In the genomic region with DNA sequence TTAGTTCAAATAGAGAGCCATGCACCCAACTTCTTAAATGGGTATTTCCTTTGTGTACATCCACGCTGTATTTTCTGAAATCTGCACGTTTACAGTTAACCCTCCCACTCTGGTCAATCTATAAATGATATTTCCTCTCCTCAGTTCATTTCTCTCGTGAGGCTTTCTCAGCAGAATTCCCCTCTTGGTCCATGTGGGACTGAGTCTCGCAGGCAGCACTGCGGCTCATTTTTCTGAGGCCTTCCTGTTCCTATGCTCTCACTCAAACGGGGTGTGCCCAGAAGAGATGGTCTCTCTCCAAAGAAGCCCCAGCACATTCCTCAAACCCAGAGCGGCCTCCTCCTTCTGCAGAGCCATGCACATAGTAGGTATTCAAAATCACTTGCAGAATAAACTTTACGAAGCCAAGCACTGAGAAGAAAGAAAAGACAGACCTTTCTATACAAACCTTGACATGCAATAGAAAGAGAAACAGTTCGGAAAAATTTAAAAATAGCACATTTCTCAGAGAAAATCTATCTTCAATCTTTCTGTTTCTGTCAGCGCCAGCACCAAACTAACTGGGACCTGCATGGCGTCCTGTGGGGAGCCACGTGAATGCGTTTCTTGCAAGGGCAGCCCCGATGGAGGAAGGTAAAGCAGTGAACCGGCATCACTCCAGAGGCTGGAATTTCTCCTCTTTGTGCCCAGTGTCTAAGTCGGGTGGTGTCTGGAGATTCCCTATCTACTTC, we compare ENCODE assay signal across 1 cellular context.
TF ChIP-seq lines count a peak whose summit lies in the region.

No MANE protein-coding gene starts in this region.

TF ChIP-seq in K562, 482 proteins besides CTCF, POLR2A, EP300 and RAD21 (continued from another document):
- TF ChIP-seq, protein P1, sequence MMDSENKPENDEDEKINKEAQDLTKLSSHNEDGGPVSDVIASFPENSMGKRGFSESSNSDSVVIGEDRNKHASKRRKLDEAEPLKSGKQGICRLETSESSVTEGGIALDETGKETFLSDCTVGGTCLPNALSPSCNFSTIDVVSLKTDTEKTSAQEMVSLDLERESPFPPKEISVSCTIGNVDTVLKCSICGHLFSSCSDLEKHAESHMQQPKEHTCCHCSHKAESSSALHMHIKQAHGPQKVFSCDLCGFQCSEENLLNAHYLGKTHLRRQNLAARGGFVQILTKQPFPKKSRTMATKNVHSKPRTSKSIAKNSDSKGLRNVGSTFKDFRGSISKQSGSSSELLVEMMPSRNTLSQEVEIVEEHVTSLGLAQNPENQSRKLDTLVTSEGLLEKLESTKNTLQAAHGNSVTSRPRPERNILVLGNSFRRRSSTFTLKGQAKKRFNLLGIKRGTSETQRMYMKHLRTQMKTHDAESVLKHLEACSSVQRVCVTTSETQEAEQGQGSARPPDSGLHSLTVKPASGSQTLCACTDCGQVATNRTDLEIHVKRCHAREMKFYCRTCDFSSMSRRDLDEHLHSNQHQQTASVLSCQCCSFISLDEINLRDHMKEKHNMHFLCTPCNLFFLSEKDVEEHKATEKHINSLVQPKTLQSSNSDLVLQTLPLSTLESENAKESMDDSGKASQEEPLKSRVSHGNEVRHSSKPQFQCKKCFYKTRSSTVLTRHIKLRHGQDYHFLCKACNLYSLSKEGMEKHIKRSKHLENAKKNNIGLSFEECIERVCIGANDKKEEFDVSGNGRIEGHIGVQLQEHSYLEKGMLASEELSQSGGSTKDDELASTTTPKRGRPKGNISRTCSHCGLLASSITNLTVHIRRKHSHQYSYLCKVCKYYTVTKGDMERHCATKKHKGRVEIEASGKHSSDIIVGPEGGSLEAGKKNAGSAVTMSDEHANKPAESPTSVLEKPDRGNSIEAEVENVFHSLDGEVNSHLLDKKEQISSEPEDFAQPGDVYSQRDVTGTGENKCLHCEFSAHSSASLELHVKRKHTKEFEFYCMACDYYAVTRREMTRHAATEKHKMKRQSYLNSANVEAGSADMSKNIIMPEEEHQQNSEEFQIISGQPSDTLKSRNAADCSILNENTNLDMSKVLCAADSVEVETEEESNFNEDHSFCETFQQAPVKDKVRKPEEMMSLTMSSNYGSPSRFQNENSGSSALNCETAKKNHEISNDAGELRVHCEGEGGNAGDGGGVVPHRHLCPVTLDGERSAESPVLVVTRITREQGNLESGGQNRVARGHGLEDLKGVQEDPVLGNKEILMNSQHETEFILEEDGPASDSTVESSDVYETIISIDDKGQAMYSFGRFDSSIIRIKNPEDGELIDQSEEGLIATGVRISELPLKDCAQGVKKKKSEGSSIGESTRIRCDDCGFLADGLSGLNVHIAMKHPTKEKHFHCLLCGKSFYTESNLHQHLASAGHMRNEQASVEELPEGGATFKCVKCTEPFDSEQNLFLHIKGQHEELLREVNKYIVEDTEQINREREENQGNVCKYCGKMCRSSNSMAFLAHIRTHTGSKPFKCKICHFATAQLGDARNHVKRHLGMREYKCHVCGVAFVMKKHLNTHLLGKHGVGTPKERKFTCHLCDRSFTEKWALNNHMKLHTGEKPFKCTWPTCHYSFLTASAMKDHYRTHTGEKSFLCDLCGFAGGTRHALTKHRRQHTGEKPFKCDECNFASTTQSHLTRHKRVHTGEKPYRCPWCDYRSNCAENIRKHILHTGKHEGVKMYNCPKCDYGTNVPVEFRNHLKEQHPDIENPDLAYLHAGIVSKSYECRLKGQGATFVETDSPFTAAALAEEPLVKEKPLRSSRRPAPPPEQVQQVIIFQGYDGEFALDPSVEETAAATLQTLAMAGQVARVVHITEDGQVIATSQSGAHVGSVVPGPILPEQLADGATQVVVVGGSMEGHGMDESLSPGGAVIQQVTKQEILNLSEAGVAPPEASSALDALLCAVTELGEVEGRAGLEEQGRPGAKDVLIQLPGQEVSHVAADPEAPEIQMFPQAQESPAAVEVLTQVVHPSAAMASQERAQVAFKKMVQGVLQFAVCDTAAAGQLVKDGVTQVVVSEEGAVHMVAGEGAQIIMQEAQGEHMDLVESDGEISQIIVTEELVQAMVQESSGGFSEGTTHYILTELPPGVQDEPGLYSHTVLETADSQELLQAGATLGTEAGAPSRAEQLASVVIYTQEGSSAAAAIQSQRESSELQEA (IDR thresholded peaks at IDR 0.05; ENCODE audit: low read depth), result no peak
- TF ChIP-seq GABPB2 (CRISPR knock-in tag; conservative IDR thresholded peaks at IDR 0.05) (no peak), ZNF589 (CRISPR knock-in tag; IDR thresholded peaks at IDR 0.05; ENCODE audit: low read depth) (no peak), FOSL1 (tag; conservative IDR thresholded peaks at IDR 0.05) (peak; percentile 18; the same call in 1 of the 2 replicates), DACH1 (IDR thresholded peaks at IDR 0.05; ENCODE audit: partially characterized antibody) (no peak), ZKSCAN1 (IDR thresholded peaks at IDR 0.05; ENCODE audit: low read depth, low read length) (peak; percentile 62; the same call in 1 of the 2 replicates)
TF ChIP-seq in K562: peak in this region for 2.
